16 cellular contexts compared by ENCODE assay signal in the genomic region with DNA sequence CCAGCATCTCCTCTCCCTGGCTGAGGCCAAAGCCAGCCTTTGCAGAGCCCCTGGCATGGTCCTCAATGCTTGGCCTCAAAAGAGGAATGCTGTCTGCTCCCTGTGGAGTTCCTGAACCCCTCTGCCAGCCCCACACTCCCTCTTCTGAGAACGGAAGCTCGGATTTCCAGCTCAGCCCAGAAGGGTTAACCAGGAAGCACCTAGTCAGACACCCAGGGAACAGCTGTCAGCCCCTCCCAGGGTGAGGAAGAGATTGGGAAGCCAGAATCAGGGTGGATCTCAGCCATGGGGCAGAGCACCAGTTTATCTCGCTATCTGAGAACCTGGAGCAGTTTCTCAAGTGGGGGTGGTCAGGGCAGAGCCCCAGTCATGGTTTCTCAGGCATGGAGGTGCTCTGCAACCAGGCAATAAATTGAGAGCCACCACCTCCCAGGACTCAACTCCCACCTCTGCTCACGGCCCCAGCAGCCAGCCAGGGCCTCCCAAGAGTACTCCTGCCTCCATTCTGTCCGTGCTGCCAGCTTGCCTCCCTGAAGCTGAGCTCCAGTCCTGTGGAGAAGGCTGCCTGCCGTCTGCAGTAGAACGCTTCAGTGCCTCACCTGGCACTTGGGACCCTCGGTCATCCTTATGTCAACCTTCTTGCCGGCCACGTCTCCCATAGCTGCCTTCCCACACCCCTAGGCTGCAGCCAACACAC. TPM values are rescaled to one million over a fixed set of nuclear protein-coding genes. Genes with fewer than 3 reads are reported as not detected.
DNase-seq lines count a peak whose midpoint lies in the region; ATAC-seq and TF ChIP-seq lines count a peak whose summit lies in the region.
"Had no signal": no experiment of that assay in that cellular context is flagged by ENCODE, and none has a peak within 500 bp of the region (broad histone marks: within the 10 kb centered on the region; RNA-seq: fewer than 3 reads in every experiment).

No MANE protein-coding gene starts in this region.

- TF ChIP-seq CTCF in thyroid gland (IDR thresholded peaks at IDR 0.05) (no peak), coronary artery (IDR thresholded peaks at IDR 0.05) (no peak)

- H3K27ac ChIP-seq in SJCRH30 (no peak overlapping the region), thyroid gland (peak overlapping the region; percentile 92 to 97 (median 96)), coronary artery (no peak overlapping the region)
- H3K27ac ChIP-seq: 22Rv1 had no signal

- H3K27me3 ChIP-seq in SJCRH30 = peaks cover 8% of the 10 kb centered on the region
- no peaks in the 10 kb centered on the region for H3K27me3 ChIP-seq in thyroid gland

- DNase-seq in DMS 273 (lab: John Stamatoyannopoulos, UW; ENCODE audit: unreplicated experiment) (peak; percentile 37), DMS 273 treated with DMSO at 0.1 percent for 48 hours (lab: John Stamatoyannopoulos, UW) (no peak), SJCRH30 (peak; percentile 58 to 71), myocyte (ENCODE audit: low read depth) (peak; percentile 22), thyroid gland (peak; percentile 72 to 78), coronary artery (ENCODE audit: low spot score) (no peak)
- DNase-seq: CD8-positive, alpha-beta T cell; COR-L47; DMS53; H7 had no signal

- H3K9me3 ChIP-seq in SJCRH30 (replicated peaks) = no peaks in the 10 kb centered on the region
- no peaks in the 10 kb centered on the region for H3K9me3 ChIP-seq in thyroid gland

- no peak for ATAC-seq in GM18520 (IDR thresholded peaks at IDR 0.05; ENCODE audit: unreplicated experiment)
- ATAC-seq: CD8-positive, alpha-beta T cell; GM23338; HepG2 had no signal

- TF ChIP-seq POLR2A in thyroid gland (IDR thresholded peaks at IDR 0.05) = peak in 1 of 2 donors; percentile 72

- H3K4me3 ChIP-seq in SJCRH30 (no peak overlapping the region), thyroid gland (replicated peaks in 1 of 3) (no peak overlapping the region), coronary artery (no peak overlapping the region)
- H3K4me3 ChIP-seq: GM23338 had no signal

- peaks cover 8% of the 10 kb centered on the region for H3K4me1 ChIP-seq in SJCRH30
- peaks cover 0 to 11% of the 10 kb centered on the region in 2 donors for H3K4me1 ChIP-seq in thyroid gland

- intact Hi-C loops in thyroid gland (cut with DNase I) = no loop called here

- 14 to 25% methylated on average over 9 to 10 of the region's 10 CpGs for WGBS in thyroid gland, 2 donors

- H3K36me3 ChIP-seq in SJCRH30 (no peaks in the 10 kb centered on the region), thyroid gland (peaks cover 26 to 37% of the 10 kb centered on the region in 2 donors)

RNA-seq across cellular contexts. Expression of a gene that starts 7.6 kb away (rescaled TPM):
- total RNA-seq in SJCRH30 (2014; rRNA removed; shearing (Covaris generic)) = not detected in 2 replicates
- total RNA-seq in myocyte (not detected in 2 replicates), thyroid gland (100 to 1,000 TPM; 405 to 748 (median 454) TPM)
- not detected for polyA plus RNA-seq in myocyte (2012)
- total RNA-seq: A673, HepG2 had no signal
- polyA plus RNA-seq: CD14-positive monocyte, GM23338, HepG2 had no signal

Comparison
In these comparisons a context has a peak if more than half of its experiments do, and no peak if none do; other contexts are left out.
1. DNase-seq: peak in DMS 273 (single experiment), SJCRH30 (2 of 2), myocyte (single experiment) and thyroid gland (2 of 2); none in DMS 273 treated with DMSO at 0.1 percent for 48 hours (single experiment) and coronary artery (single experiment).
2. H3K27ac ChIP-seq: peak in thyroid gland (3 of 3); none in SJCRH30 (single experiment) and coronary artery (0 of 2).
3. RNA of a gene that starts 7.6 kb away (total RNA-seq): 405 to 748 TPM in thyroid gland; not detected in SJCRH30 and not detected in myocyte; every median in the first group is over 100 times any median in the second.